Comparison of ENCODE assay signal across 23 cellular contexts in genomic region chr4:132572210-132572609, GRCh38.
DNase-seq lines count a peak whose midpoint lies in the region; ATAC-seq and TF ChIP-seq lines count a peak whose summit lies in the region.
"Had no signal": no experiment of that assay in that cellular context is flagged by ENCODE, and none has a peak within 500 bp of the region (broad histone marks: within the 10 kb centered on the region; RNA-seq: fewer than 3 reads in every experiment).

No MANE protein-coding gene starts in this region.

- in situ Hi-C loops in gastrocnemius medialis (cut with MboI; ENCODE audit: low sequenced_read_pairs in 4 of 4): no loop called here

- H3K9me3 Mint-ChIP-seq in HFFc6: peaks cover 9% of the 10 kb centered on the region
- H3K9me3 Mint-ChIP-seq in MCF 10A (ENCODE audit: unreplicated experiment): no peaks in the 10 kb centered on the region

- intact Hi-C loops in MCF 10A (cut with micrococcal nuclease) (no loop called here), gastrocnemius medialis (cut with DNase I; ENCODE audit: low total_unique reads) (no loop called here)

- H3K36me3 ChIP-seq in gastrocnemius medialis: no peaks in the 10 kb centered on the region
- H3K36me3 ChIP-seq: SJSA1, suprapubic skin had no signal

- no peaks in the 10 kb centered on the region for H3K4me1 ChIP-seq in gastrocnemius medialis
- H3K4me1 ChIP-seq: Caco-2, foreskin keratinocyte, SJSA1, suprapubic skin had no signal

- no peaks in the 10 kb centered on the region for H3K9me3 ChIP-seq in gastrocnemius medialis
- H3K9me3 ChIP-seq: Caco-2, suprapubic skin had no signal

- H3K27ac Mint-ChIP-seq in HFFc6: no peak overlapping the region
- no peak overlapping the region for H3K27ac Mint-ChIP-seq in MCF 10A (ENCODE audit: low read depth, unreplicated experiment)
- H3K27ac Mint-ChIP-seq: activated CD4-positive, alpha-beta T cell treated with anti-CD3 and anti-CD28 coated beads for 36 hours; B cell; naive B cell had no signal

- peak; percentile 30 for DNase-seq in HFFc6
- peak; percentile 97 for DNase-seq in amniotic epithelial cell (ENCODE audit: low read depth)
- DNase-seq in glomerular endothelial cell (ENCODE audit: extremely low read depth, low read depth, low spot score): peak; percentile 18
- peak; percentile 86 for DNase-seq in retinal pigment epithelial cell (ENCODE audit: low read depth)
- no peak for DNase-seq in MCF 10A (ENCODE audit: unreplicated experiment)
- DNase-seq in gastrocnemius medialis: no peak
- DNase-seq in NOMO-1 treated with dmso at 0.1 percent for 144 hours (lab: John Stamatoyannopoulos, UW; ENCODE audit: unreplicated experiment): no peak
- DNase-seq: activated CD4-positive, alpha-beta T cell treated with anti-CD3 and anti-CD28 coated beads for 36 hours; activated gamma-delta T cell; anterior cingulate cortex; Caco-2; foreskin keratinocyte; Kasumi-1; naive B cell; NCI-H1105 treated with DMSO at 0.1 percent for 48 hours; NCI-H748 treated with DMSO at 0.1 percent for 48 hours; PC-3; small intestine; stimulated activated CD4-positive, alpha-beta T cell treated with anti-CD3 and anti-CD28 coated beads, Interleukin-4, amount 100 ng/mL, for 4 hours; T1000 had no signal

- no peak for TF ChIP-seq CTCF in HFFc6 (IDR thresholded peaks at IDR 0.05)
- peak; percentile 24 for TF ChIP-seq CTCF in retinal pigment epithelial cell (conservative IDR thresholded peaks at IDR 0.05; ENCODE audit: low read depth, low read length)
- no peak for TF ChIP-seq CTCF in MCF 10A (IDR thresholded peaks at IDR 0.05; ENCODE audit: unreplicated experiment)
- no peak for TF ChIP-seq CTCF in gastrocnemius medialis (IDR thresholded peaks at IDR 0.05 in 4 of 5, conservative IDR thresholded peaks at IDR 0.05 in 1 of 5)

- ATAC-seq in gastrocnemius medialis: no peak
- ATAC-seq: activated CD4-positive, alpha-beta T cell treated with anti-CD3 and anti-CD28 coated beads for 36 hours; foreskin keratinocyte; PC-3 had no signal

- POLR2A ChIA-PET in MCF 10A (lab: Yijun Ruan, JAX): no interaction called here

- H3K4me1 Mint-ChIP-seq in HFFc6 (ENCODE audit: low read depth): peaks cover 6% of the 10 kb centered on the region; the same call in 1 of the 2 replicates
- H3K4me1 Mint-ChIP-seq in MCF 10A (ENCODE audit: insufficient read depth, unreplicated experiment): no peaks in the 10 kb centered on the region
- H3K4me1 Mint-ChIP-seq: activated CD4-positive, alpha-beta T cell treated with anti-CD3 and anti-CD28 coated beads for 36 hours; B cell; naive B cell had no signal

- H3K27me3 ChIP-seq in gastrocnemius medialis: no peaks in the 10 kb centered on the region
- H3K27me3 ChIP-seq: foreskin keratinocyte, SJSA1, suprapubic skin had no signal

- no peaks in the 10 kb centered on the region for H3K27me3 Mint-ChIP-seq in HFFc6 (ENCODE audit: insufficient read depth)
- no peaks in the 10 kb centered on the region for H3K27me3 Mint-ChIP-seq in MCF 10A (ENCODE audit: insufficient read depth, unreplicated experiment)
- H3K27me3 Mint-ChIP-seq: activated CD4-positive, alpha-beta T cell treated with anti-CD3 and anti-CD28 coated beads for 36 hours; B cell; naive B cell had no signal

- no peak overlapping the region for H3K4me3 Mint-ChIP-seq in HFFc6
- no peak overlapping the region for H3K4me3 Mint-ChIP-seq in MCF 10A (ENCODE audit: unreplicated experiment)
- H3K4me3 Mint-ChIP-seq: activated CD4-positive, alpha-beta T cell treated with anti-CD3 and anti-CD28 coated beads for 36 hours; B cell; naive B cell had no signal

- TF ChIP-seq POLR2A in gastrocnemius medialis (IDR thresholded peaks at IDR 0.05): no peak

- no peak overlapping the region for H3K27ac ChIP-seq in gastrocnemius medialis
- H3K27ac ChIP-seq: foreskin keratinocyte, SJSA1, suprapubic skin had no signal

- H3K4me3 ChIP-seq in retinal pigment epithelial cell (ENCODE audit: low read length): no peak overlapping the region
- H3K4me3 ChIP-seq in gastrocnemius medialis: no peak overlapping the region
- H3K4me3 ChIP-seq: SJSA1, suprapubic skin had no signal

- H3K36me3 Mint-ChIP-seq in HFFc6 (ENCODE audit: low read depth): no peaks in the 10 kb centered on the region
- H3K36me3 Mint-ChIP-seq in MCF 10A (ENCODE audit: insufficient read depth, unreplicated experiment): no peaks in the 10 kb centered on the region
- H3K36me3 Mint-ChIP-seq: naive B cell had no signal

- CTCF ChIA-PET in MCF 10A (lab: Yijun Ruan, JAX): no interaction called here

- BruUV-seq in MCF 10A (replicated peaks; lab: Mats Ljungman, UMichigan): no TSS peak

Comparison
In these comparisons a context has a peak if more than half of its experiments do, and no peak if none do; other contexts are left out.
1. DNase-seq: peak in HFFc6 (single experiment), amniotic epithelial cell (single experiment), glomerular endothelial cell (single experiment) and retinal pigment epithelial cell (single experiment); none in MCF 10A (single experiment), gastrocnemius medialis (0 of 2) and NOMO-1 treated with dmso at 0.1 percent for 144 hours (single experiment).